In genomic region chr9:127505396-127506116, GRCh38 we compare ENCODE assay signal across 9 cellular contexts. TPM values are rescaled to one million over a fixed set of nuclear protein-coding genes. Genes with fewer than 3 reads are reported as not detected.
DNase-seq lines count a peak whose midpoint lies in the region; TF ChIP-seq lines count a peak whose summit lies in the region.
"Had no signal": no experiment of that assay in that cellular context is flagged by ENCODE, and none has a peak within 500 bp of the region (broad histone marks: within the 10 kb centered on the region; RNA-seq: fewer than 3 reads in every experiment).

No MANE protein-coding gene starts in this region.

- TF ChIP-seq CTCF in ascending aorta (IDR thresholded peaks at IDR 0.05) (peak; percentile 37 to 40 (median 39)), kidney epithelial cell (IDR thresholded peaks at IDR 0.05; ENCODE audit: insufficient read depth, low read length, poor library complexity, severe bottlenecking) (peak; percentile 69), transverse colon (IDR thresholded peaks at IDR 0.05) (peak; percentile 29 to 60 (median 45))

- H3K27ac ChIP-seq in ascending aorta = peak overlapping the region; percentile 45 to 62
- H3K27ac ChIP-seq in transverse colon = peak overlapping the region in 1 of 4 donors; percentile 44
- H3K27ac ChIP-seq: pancreas had no signal

- in situ Hi-C loops in transverse colon (cut with MboI; ENCODE audit: low pct_ligation_motif_present in 1 of 4, low pct_unique_long_range_greater_than_20kb in 1 of 4, low sequenced_read_pairs in 3 of 4) = loop anchor here in 2 of 4 donors (10.0 to 25.0 kb wide), 2 partner anchors 79 to 232 kb away; partner anchors contain the start of gene TOR2A (in 1 of the 2)

- H3K36me3 ChIP-seq in ascending aorta = peaks cover 32 to 79% of the 10 kb centered on the region in 2 donors
- H3K36me3 ChIP-seq in kidney epithelial cell (ENCODE audit: control insufficient read depth, insufficient read depth, low read length) = peaks cover 14% of the 10 kb centered on the region
- H3K36me3 ChIP-seq in transverse colon = peaks cover 0 to 39% (median 7%) of the 10 kb centered on the region in 4 donors

- peaks cover 2 to 9% of the 10 kb centered on the region in 2 donors for H3K4me1 ChIP-seq in ascending aorta
- H3K4me1 ChIP-seq in transverse colon = peaks cover 0 to 8% (median 3%) of the 10 kb centered on the region in 4 donors
- H3K4me1 ChIP-seq: pancreas had no signal

- H3K27me3 ChIP-seq in ascending aorta (no peaks in the 10 kb centered on the region), kidney epithelial cell (ENCODE audit: control insufficient read depth, insufficient read depth, low read length) (no peaks in the 10 kb centered on the region), transverse colon (no peaks in the 10 kb centered on the region)
- H3K27me3 ChIP-seq: pancreas had no signal

- H3K4me3 ChIP-seq in ascending aorta = no peak overlapping the region
- no peak overlapping the region for H3K4me3 ChIP-seq in kidney epithelial cell (ENCODE audit: low read depth, low read length)
- H3K4me3 ChIP-seq in transverse colon = no peak overlapping the region
- H3K4me3 ChIP-seq: pancreas had no signal

- 60 to 66% methylated on average over 2 to 15 of the region's 16 CpGs for WGBS in transverse colon (ENCODE audit: low coverage in 1 of 2), 2 donors

- DNase-seq in NCI-H2171 treated with DMSO at 0.1 percent for 48 hours (lab: John Stamatoyannopoulos, UW) (peak; percentile 46), NCI-H2171 (lab: John Stamatoyannopoulos, UW) (no peak), NCI-H69 (lab: John Stamatoyannopoulos, UW) (peak; percentile 47), ascending aorta (ENCODE audit: low spot score in 2 of 2) (no peak), kidney epithelial cell (ENCODE audit: low read depth) (no peak), transverse colon (no peak), globus pallidus (ENCODE audit: low spot score) (no peak), C1 segment of cervical spinal cord (lab: John Stamatoyannopoulos, UW) (no peak)

- H3K9me3 ChIP-seq in ascending aorta = no peaks in the 10 kb centered on the region
- no peaks in the 10 kb centered on the region for H3K9me3 ChIP-seq in transverse colon
- H3K9me3 ChIP-seq: pancreas had no signal

- no peak for TF ChIP-seq POLR2A in transverse colon (IDR thresholded peaks at IDR 0.05)

- TF ChIP-seq EP300 in transverse colon (IDR thresholded peaks at IDR 0.05; ENCODE audit: low read depth) = no peak

- intact Hi-C loops in ascending aorta (cut with DNase I) (loop anchor here (10.0 kb wide), 1 partner anchor 419 kb away; no protein-coding TSS in a partner anchor), transverse colon (cut with DNase I; ENCODE audit: low total_unique reads) (loop anchor here (10.0 kb wide), 1 partner anchor 229 kb away; the partner anchor contains the start of gene TOR2A)

RNA-seq across cellular contexts. Expression of gene LRSAM1, which starts 54.2 kb away (rescaled TPM):
- total RNA-seq in ascending aorta (22.8 TPM), kidney epithelial cell (26.6 and 30.1 TPM in 2 replicates), transverse colon (10 to 100 TPM; 16.2 to 39.2 (median 26.2) TPM)

RNA-seq across cellular contexts. Expression of gene RPL12, which starts 54.4 kb away (rescaled TPM):
- total RNA-seq in ascending aorta (1,924 TPM), kidney epithelial cell (4,686 and 4,885 TPM in 2 replicates), transverse colon (1,000 to 10,000 TPM; 1,054 to 2,042 (median 1,540) TPM)

Comparison
In these comparisons a context has a peak if more than half of its experiments do, and no peak if none do; other contexts are left out.
1. DNase-seq: peak in NCI-H2171 treated with DMSO at 0.1 percent for 48 hours (single experiment) and NCI-H69 (single experiment); none in NCI-H2171 (single experiment), ascending aorta (0 of 2), kidney epithelial cell (single experiment), transverse colon (single experiment), globus pallidus (single experiment) and C1 segment of cervical spinal cord (0 of 14).
2. Peak in every context shown above with its lines, with median percentiles within 50 percentile points of each other: CTCF ChIP-seq.